17 cellular contexts compared by ENCODE assay signal in genomic region chr20:47789081-47789998, GRCh38. TPM values are rescaled to one million over a fixed set of nuclear protein-coding genes. Genes with fewer than 3 reads are reported as not detected.
DNase-seq lines count a peak whose midpoint lies in the region; ATAC-seq, FAIRE-seq and TF ChIP-seq lines count a peak whose summit lies in the region.
"Had no signal": no experiment of that assay in that cellular context is flagged by ENCODE, and none has a peak within 500 bp of the region (broad histone marks: within the 10 kb centered on the region; RNA-seq: fewer than 3 reads in every experiment).

No MANE protein-coding gene starts in this region.

- dilution Hi-C loops in mammary epithelial cell (cut with HindIII; ENCODE audit: low sequenced_read_pairs): loop anchor here (10.0 kb wide), 1 partner anchor 115 kb away; no protein-coding TSS in a partner anchor

- H4K20me1 ChIP-seq in mammary epithelial cell (ENCODE audit: insufficient read depth, low read length): no peaks in the 10 kb centered on the region

- H3K27me3 ChIP-seq in mammary epithelial cell (ENCODE audit: insufficient read depth, low read length): no peaks in the 10 kb centered on the region
- H3K27me3 ChIP-seq: gastroesophageal sphincter, ovary, Peyer's patch had no signal

- H3K9ac ChIP-seq in mammary epithelial cell (ENCODE audit: insufficient read depth, low read length): peak overlapping the region; percentile 37

- 96% methylated on average over 12 of the region's 16 CpGs for WGBS in mammary epithelial cell (ENCODE audit: low coverage, missing lambda C conversion rate)

- DNase-seq in DMS79 (lab: John Stamatoyannopoulos, UW) (peak; percentile 6), HTR-8/SVneo (ENCODE audit: insufficient read length, low spot score) (no peak), mammary epithelial cell (no peak), nephron progenitor cell (peak; percentile 26), NCI-H2029 treated with DMSO at 0.1 percent for 48 hours (lab: John Stamatoyannopoulos, UW) (no peak)
- DNase-seq: activated CD4-positive, alpha-beta T cell treated with anti-CD3 and anti-CD28 coated beads, Interleukin-2, amount 50 U/mL, for 1 hour; Caco-2; left ventricle myocardium inferior; ovary; Peyer's patch; stimulated activated CD4-positive, alpha-beta T cell treated with anti-CD3 and anti-CD28 coated beads, Interleukin-2, amount 100 ng/mL, for 48 hours had no signal

- peaks cover 5% of the 10 kb centered on the region for H3K79me2 ChIP-seq in mammary epithelial cell (ENCODE audit: insufficient read depth, low read length)

- H3K9me3 Mint-ChIP-seq in nephron progenitor cell: no peaks in the 10 kb centered on the region

- intact Hi-C loops in mammary epithelial cell (cut with micrococcal nuclease): loop anchor here (5.0 kb wide), 1 partner anchor 223 kb away; no protein-coding TSS in a partner anchor

- no peak for TF ChIP-seq CTCF in mammary epithelial cell (conservative IDR thresholded peaks at IDR 0.05 in 1 of 2, IDR thresholded peaks at IDR 0.05 in 1 of 2; ENCODE audit: extremely low read depth in 1 of 2, insufficient read depth in 1 of 2, low read depth in 1 of 2, low read length in 2 of 2)
- no peak for TF ChIP-seq CTCF in nephron progenitor cell (IDR thresholded peaks at IDR 0.05)

- no peak overlapping the region for H3K4me3 ChIP-seq in mammary epithelial cell (replicated peaks in 1 of 3; ENCODE audit: insufficient read depth in 1 of 3, low read depth in 2 of 3, low read length in 3 of 3)
- H3K4me3 ChIP-seq: gastroesophageal sphincter, left ventricle myocardium inferior, ovary, Peyer's patch had no signal

- H3K27me3 Mint-ChIP-seq in nephron progenitor cell (ENCODE audit: low read depth, poor library complexity): peaks cover 6% of the 10 kb centered on the region

- BruUV-seq in mammary epithelial cell (replicated peaks; lab: Mats Ljungman, UMichigan): no TSS peak

- H3K36me3 ChIP-seq in mammary epithelial cell (ENCODE audit: insufficient read depth, low read length): no peaks in the 10 kb centered on the region
- H3K36me3 ChIP-seq: gastroesophageal sphincter, left ventricle myocardium inferior, ovary, Peyer's patch had no signal

- no peaks in the 10 kb centered on the region for H3K36me3 Mint-ChIP-seq in nephron progenitor cell (ENCODE audit: low read depth)

- no peaks in the 10 kb centered on the region for H3K9me3 ChIP-seq in mammary epithelial cell (replicated peaks; ENCODE audit: insufficient read depth, low read length)
- H3K9me3 ChIP-seq: Caco-2, gastroesophageal sphincter, left ventricle myocardium inferior, ovary, Peyer's patch had no signal

- H3K4me1 Mint-ChIP-seq in nephron progenitor cell: peaks cover 72% of the 10 kb centered on the region

- in situ Hi-C loops in mammary epithelial cell (cut with MboI; ENCODE audit: low sequenced_read_pairs in 2 of 2): loop anchor here (5.0 to 10.0 kb wide), 5 partner anchors 138 to 835 kb away; no protein-coding TSS in a partner anchor

- peak overlapping the region; percentile 2 for H3K4me3 Mint-ChIP-seq in nephron progenitor cell

- no peak overlapping the region for H2AFZ ChIP-seq in mammary epithelial cell (ENCODE audit: low read depth, low read length)

- H3K27ac ChIP-seq in mammary epithelial cell (ENCODE audit: insufficient read depth, low read depth, low read length): peak overlapping the region; percentile 83
- H3K27ac ChIP-seq: left ventricle myocardium inferior, Peyer's patch had no signal

- FAIRE-seq in HTR-8/SVneo (lab: Jason Lieb, UNC): peak; percentile 77
- FAIRE-seq: colon, TTC549 had no signal

- peak overlapping the region; percentile 3 for H3K27ac Mint-ChIP-seq in nephron progenitor cell

- peaks cover 49% of the 10 kb centered on the region for H3K4me1 ChIP-seq in mammary epithelial cell (ENCODE audit: insufficient read depth, low read length)

- ATAC-seq in GM21717 (IDR thresholded peaks at IDR 0.05; ENCODE audit: unreplicated experiment): no peak
- no peak for ATAC-seq in HG03354 (IDR thresholded peaks at IDR 0.05; ENCODE audit: poor library complexity, severe bottlenecking, unreplicated experiment)
- no peak for ATAC-seq in HG03565 (IDR thresholded peaks at IDR 0.05; ENCODE audit: unreplicated experiment)
- ATAC-seq: gastroesophageal sphincter had no signal

- CTCF ChIA-PET in mammary epithelial cell (lab: Charles Lee; ENCODE audit: low non-redundant PET): no interaction called here

- peak overlapping the region; percentile 47 for H3K4me2 ChIP-seq in mammary epithelial cell (ENCODE audit: insufficient read depth, low read depth, low read length)

RNA-seq across cellular contexts. Expression of gene SULF2, which starts 4.1 kb away (rescaled TPM):
- 100 to 1,000 TPM; 256 to 276 TPM for total RNA-seq in mammary epithelial cell
- polyA plus RNA-seq in mammary epithelial cell: 44.0 TPM
- 176 TPM for polyA minus RNA-seq in mammary epithelial cell

Comparison
In these comparisons a context has a peak if more than half of its experiments do, and no peak if none do; other contexts are left out.
1. DNase-seq: peak in DMS79 (single experiment) and nephron progenitor cell (single experiment); none in HTR-8/SVneo (single experiment), mammary epithelial cell (single experiment) and NCI-H2029 treated with DMSO at 0.1 percent for 48 hours (single experiment).